In the genomic region with DNA sequence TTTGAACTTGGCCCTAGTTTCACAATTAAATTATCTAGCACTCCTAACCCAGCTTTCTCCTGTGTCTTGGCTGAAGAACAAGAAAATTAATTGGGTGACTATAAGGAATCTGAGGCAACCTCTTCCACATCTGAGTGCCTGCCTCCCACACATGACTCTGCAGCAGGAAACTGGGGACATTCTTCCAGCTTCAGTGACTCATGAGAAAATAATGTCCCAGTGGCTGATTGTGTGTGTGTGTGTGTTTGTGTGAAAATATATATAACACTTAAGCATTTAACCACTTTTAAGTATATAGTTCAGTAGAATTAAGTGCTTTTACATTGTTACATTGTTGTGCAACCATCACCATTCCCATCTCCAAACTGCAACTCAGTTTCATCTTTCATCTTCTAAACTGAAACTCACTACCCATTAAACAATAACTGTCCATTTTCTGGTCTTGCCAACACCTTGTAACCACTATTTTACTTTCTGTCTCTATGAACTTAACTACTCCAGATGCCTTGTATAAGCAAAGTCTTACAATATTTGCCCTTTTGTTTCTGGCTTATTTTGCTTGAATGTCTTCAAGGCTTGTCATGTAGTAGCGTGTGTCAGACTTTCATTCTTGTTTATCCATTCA, we compare ENCODE assay signal across 8 cellular contexts. TPM values are rescaled to one million over a fixed set of nuclear protein-coding genes. Genes with fewer than 3 reads are reported as not detected.
DNase-seq lines count a peak whose midpoint lies in the region; ATAC-seq and TF ChIP-seq lines count a peak whose summit lies in the region.

No MANE protein-coding gene starts in this region.

- intact Hi-C loops in prostate gland (cut with DNase I): no loop called here

- no peaks in the 10 kb centered on the region for H3K9me3 ChIP-seq in prostate gland
- H3K9me3 ChIP-seq in WERI-Rb-1 (ENCODE audit: severe bottlenecking): no peaks in the 10 kb centered on the region

- H3K36me3 ChIP-seq in prostate gland: no peaks in the 10 kb centered on the region
- no peaks in the 10 kb centered on the region for H3K36me3 ChIP-seq in WERI-Rb-1

- 89% methylated on average over 1 of the region's 1 CpG for WGBS in prostate gland

- H3K4me3 ChIP-seq in fibroblast of pulmonary artery (replicated peaks; ENCODE audit: low read depth, low read length) (no peak overlapping the region), prostate gland (no peak overlapping the region), WERI-Rb-1 (ENCODE audit: low read depth, low read length) (no peak overlapping the region)

- DNase-seq in EH (ENCODE audit: low read depth): peak; percentile 97
- peak; percentile 89 for DNase-seq in RKO (ENCODE audit: low spot score)
- peak; percentile 96 for DNase-seq in fibroblast of pulmonary artery (ENCODE audit: low read depth)
- DNase-seq in prostate gland (ENCODE audit: low spot score): no peak
- DNase-seq in WERI-Rb-1: no peak

- peaks cover 3% of the 10 kb centered on the region for H3K4me1 ChIP-seq in prostate gland (replicated peaks)

- H3K27me3 ChIP-seq in prostate gland (replicated peaks; ENCODE audit: insufficient read depth): no peaks in the 10 kb centered on the region
- no peaks in the 10 kb centered on the region for H3K27me3 ChIP-seq in WERI-Rb-1 (ENCODE audit: insufficient read depth, low read depth, severe bottlenecking)

- TF ChIP-seq POLR2A in prostate gland (IDR thresholded peaks at IDR 0.05): no peak

- no peak for TF ChIP-seq CTCF in fibroblast of pulmonary artery (IDR thresholded peaks at IDR 0.05; ENCODE audit: low read length, missing control alignments)
- TF ChIP-seq CTCF in prostate gland (IDR thresholded peaks at IDR 0.05): peak in 1 of 4 experiments; percentile 5
- no peak for TF ChIP-seq CTCF in WERI-Rb-1 (IDR thresholded peaks at IDR 0.05; ENCODE audit: low read depth, low read length)

- ATAC-seq in GM18907 (IDR thresholded peaks at IDR 0.05; ENCODE audit: unreplicated experiment) (no peak), HG03095 (IDR thresholded peaks at IDR 0.05; ENCODE audit: unreplicated experiment) (no peak), HG03280 (IDR thresholded peaks at IDR 0.05; ENCODE audit: unreplicated experiment) (no peak)

- H3K27ac ChIP-seq in prostate gland (peak overlapping the region; percentile 55 to 58), WERI-Rb-1 (no peak overlapping the region)

RNA-seq across cellular contexts. Expression of gene TRIM38, which starts 8.7 kb away (rescaled TPM):
- 10 to 100 TPM in 1 of 2 donors, 1 to 10 TPM in 1; 8.7 to 12.0 TPM for total RNA-seq in prostate gland

RNA-seq across cellular contexts. Expression of gene SLC17A2, which starts 40.8 kb away (rescaled TPM):
- not detected for total RNA-seq in prostate gland

Comparison
In these comparisons a context has a peak if more than half of its experiments do, and no peak if none do; other contexts are left out.
1. DNase-seq: peak in EH (single experiment), RKO (single experiment) and fibroblast of pulmonary artery (single experiment); none in prostate gland (single experiment) and WERI-Rb-1 (single experiment).